Comparison of ENCODE assay signal across 2 cellular contexts in the genomic region with DNA sequence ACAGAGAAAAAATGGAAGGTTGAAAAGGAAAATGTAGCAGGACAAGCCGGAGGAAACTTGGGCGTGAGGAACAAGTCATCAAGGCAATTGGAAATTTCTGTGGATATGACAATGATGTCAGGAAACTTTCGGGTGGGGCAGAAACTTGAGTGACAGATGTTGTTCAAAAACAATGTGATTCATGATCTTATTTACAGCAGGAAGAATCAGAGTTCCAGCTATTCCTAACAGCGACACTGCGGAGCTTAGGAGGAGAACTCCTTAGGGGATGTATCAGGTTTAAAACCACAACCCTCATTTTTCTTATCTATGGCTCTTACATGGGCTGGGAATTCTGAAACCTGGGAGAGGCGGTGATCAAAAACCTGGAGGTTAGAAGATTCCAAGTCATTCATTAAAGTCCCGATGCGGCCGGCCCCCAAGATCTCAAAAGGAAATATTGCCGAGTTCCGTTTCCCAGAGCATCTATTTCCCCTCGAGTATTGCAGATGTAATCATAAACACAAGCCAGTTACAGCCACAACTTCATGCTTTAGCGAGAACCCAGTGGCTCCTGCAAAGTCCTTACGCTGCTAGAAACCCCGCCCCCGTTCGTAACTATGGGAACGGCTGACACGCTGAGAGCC.
TF ChIP-seq lines count a peak whose summit lies in the region.

No MANE protein-coding gene starts in this region.

TF ChIP-seq in HEK293, 187 proteins besides CTCF, POLR2A, EP300 and RAD21 (continued from another document and continues in another):
- TF ChIP-seq, protein P1, sequence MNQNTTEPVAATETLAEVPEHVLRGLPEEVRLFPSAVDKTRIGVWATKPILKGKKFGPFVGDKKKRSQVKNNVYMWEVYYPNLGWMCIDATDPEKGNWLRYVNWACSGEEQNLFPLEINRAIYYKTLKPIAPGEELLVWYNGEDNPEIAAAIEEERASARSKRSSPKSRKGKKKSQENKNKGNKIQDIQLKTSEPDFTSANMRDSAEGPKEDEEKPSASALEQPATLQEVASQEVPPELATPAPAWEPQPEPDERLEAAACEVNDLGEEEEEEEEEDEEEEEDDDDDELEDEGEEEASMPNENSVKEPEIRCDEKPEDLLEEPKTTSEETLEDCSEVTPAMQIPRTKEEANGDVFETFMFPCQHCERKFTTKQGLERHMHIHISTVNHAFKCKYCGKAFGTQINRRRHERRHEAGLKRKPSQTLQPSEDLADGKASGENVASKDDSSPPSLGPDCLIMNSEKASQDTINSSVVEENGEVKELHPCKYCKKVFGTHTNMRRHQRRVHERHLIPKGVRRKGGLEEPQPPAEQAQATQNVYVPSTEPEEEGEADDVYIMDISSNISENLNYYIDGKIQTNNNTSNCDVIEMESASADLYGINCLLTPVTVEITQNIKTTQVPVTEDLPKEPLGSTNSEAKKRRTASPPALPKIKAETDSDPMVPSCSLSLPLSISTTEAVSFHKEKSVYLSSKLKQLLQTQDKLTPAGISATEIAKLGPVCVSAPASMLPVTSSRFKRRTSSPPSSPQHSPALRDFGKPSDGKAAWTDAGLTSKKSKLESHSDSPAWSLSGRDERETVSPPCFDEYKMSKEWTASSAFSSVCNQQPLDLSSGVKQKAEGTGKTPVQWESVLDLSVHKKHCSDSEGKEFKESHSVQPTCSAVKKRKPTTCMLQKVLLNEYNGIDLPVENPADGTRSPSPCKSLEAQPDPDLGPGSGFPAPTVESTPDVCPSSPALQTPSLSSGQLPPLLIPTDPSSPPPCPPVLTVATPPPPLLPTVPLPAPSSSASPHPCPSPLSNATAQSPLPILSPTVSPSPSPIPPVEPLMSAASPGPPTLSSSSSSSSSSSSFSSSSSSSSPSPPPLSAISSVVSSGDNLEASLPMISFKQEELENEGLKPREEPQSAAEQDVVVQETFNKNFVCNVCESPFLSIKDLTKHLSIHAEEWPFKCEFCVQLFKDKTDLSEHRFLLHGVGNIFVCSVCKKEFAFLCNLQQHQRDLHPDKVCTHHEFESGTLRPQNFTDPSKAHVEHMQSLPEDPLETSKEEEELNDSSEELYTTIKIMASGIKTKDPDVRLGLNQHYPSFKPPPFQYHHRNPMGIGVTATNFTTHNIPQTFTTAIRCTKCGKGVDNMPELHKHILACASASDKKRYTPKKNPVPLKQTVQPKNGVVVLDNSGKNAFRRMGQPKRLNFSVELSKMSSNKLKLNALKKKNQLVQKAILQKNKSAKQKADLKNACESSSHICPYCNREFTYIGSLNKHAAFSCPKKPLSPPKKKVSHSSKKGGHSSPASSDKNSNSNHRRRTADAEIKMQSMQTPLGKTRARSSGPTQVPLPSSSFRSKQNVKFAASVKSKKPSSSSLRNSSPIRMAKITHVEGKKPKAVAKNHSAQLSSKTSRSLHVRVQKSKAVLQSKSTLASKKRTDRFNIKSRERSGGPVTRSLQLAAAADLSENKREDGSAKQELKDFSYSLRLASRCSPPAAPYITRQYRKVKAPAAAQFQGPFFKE (tag by site-specific recombination; IDR thresholded peaks at IDR 0.05; ENCODE audit: borderline replicate concordance), result no peak
- TF ChIP-seq, protein P2, sequence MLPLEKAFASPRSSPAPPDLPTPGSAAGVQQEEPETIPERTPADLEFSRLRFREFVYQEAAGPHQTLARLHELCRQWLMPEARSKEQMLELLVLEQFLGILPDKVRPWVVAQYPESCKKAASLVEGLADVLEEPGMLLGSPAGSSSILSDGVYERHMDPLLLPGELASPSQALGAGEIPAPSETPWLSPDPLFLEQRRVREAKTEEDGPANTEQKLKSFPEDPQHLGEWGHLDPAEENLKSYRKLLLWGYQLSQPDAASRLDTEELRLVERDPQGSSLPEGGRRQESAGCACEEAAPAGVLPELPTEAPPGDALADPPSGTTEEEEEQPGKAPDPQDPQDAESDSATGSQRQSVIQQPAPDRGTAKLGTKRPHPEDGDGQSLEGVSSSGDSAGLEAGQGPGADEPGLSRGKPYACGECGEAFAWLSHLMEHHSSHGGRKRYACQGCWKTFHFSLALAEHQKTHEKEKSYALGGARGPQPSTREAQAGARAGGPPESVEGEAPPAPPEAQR (tag by site-specific recombination; IDR thresholded peaks at IDR 0.05), result no peak
- TF ChIP-seq, protein P3, sequence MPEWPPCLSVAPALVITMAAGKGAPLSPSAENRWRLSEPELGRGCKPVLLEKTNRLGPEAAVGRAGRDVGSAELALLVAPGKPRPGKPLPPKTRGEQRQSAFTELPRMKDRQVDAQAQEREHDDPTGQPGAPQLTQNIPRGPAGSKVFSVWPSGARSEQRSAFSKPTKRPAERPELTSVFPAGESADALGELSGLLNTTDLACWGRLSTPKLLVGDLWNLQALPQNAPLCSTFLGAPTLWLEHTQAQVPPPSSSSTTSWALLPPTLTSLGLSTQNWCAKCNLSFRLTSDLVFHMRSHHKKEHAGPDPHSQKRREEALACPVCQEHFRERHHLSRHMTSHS (tag by site-specific recombination; IDR thresholded peaks at IDR 0.05), result no peak
- TF ChIP-seq ZNF146 (tag by site-specific recombination; IDR thresholded peaks at IDR 0.05), result no peak
- TF ChIP-seq SP7 (tag by site-specific recombination; IDR thresholded peaks at IDR 0.05), result no peak
- TF ChIP-seq BCL11B (tag by site-specific recombination; IDR thresholded peaks at IDR 0.05; ENCODE audit: low read depth), result no peak
- TF ChIP-seq ZBTB21 (tag by site-specific recombination; IDR thresholded peaks at IDR 0.05), result no peak
- TF ChIP-seq, protein P4, sequence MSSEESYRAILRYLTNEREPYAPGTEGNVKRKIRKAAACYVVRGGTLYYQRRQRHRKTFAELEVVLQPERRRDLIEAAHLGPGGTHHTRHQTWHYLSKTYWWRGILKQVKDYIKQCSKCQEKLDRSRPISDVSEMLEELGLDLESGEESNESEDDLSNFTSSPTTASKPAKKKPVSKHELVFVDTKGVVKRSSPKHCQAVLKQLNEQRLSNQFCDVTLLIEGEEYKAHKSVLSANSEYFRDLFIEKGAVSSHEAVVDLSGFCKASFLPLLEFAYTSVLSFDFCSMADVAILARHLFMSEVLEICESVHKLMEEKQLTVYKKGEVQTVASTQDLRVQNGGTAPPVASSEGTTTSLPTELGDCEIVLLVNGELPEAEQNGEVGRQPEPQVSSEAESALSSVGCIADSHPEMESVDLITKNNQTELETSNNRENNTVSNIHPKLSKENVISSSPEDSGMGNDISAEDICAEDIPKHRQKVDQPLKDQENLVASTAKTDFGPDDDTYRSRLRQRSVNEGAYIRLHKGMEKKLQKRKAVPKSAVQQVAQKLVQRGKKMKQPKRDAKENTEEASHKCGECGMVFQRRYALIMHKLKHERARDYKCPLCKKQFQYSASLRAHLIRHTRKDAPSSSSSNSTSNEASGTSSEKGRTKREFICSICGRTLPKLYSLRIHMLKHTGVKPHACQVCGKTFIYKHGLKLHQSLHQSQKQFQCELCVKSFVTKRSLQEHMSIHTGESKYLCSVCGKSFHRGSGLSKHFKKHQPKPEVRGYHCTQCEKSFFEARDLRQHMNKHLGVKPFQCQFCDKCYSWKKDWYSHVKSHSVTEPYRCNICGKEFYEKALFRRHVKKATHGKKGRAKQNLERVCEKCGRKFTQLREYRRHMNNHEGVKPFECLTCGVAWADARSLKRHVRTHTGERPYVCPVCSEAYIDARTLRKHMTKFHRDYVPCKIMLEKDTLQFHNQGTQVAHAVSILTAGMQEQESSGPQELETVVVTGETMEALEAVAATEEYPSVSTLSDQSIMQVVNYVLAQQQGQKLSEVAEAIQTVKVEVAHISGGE (tag by site-specific recombination; conservative IDR thresholded peaks at IDR 0.05; ENCODE audit: low read depth), result no peak; the same call in 1 of the 2 replicates
- no peak for TF ChIP-seq ZNF670 (tag by site-specific recombination; IDR thresholded peaks at IDR 0.05; ENCODE audit: low read depth)
- no peak for TF ChIP-seq ZBTB20 (tag by site-specific recombination; IDR thresholded peaks at IDR 0.05)
- no peak for TF ChIP-seq ZNF366 (tag by site-specific recombination; conservative IDR thresholded peaks at IDR 0.05)

TF ChIP-seq in WTC11, 78 proteins besides CTCF, POLR2A, EP300 and RAD21 (continued from another document):
- TF ChIP-seq, protein P5, sequence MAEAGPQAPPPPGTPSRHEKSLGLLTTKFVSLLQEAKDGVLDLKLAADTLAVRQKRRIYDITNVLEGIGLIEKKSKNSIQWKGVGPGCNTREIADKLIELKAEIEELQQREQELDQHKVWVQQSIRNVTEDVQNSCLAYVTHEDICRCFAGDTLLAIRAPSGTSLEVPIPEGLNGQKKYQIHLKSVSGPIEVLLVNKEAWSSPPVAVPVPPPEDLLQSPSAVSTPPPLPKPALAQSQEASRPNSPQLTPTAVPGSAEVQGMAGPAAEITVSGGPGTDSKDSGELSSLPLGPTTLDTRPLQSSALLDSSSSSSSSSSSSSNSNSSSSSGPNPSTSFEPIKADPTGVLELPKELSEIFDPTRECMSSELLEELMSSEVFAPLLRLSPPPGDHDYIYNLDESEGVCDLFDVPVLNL (CRISPR knock-in tag; IDR thresholded peaks at IDR 0.05; ENCODE audit: borderline replicate concordance, low read depth), result no peak
- no peak for TF ChIP-seq TEAD1 (CRISPR knock-in tag; IDR thresholded peaks at IDR 0.05)
- TF ChIP-seq, protein P6, sequence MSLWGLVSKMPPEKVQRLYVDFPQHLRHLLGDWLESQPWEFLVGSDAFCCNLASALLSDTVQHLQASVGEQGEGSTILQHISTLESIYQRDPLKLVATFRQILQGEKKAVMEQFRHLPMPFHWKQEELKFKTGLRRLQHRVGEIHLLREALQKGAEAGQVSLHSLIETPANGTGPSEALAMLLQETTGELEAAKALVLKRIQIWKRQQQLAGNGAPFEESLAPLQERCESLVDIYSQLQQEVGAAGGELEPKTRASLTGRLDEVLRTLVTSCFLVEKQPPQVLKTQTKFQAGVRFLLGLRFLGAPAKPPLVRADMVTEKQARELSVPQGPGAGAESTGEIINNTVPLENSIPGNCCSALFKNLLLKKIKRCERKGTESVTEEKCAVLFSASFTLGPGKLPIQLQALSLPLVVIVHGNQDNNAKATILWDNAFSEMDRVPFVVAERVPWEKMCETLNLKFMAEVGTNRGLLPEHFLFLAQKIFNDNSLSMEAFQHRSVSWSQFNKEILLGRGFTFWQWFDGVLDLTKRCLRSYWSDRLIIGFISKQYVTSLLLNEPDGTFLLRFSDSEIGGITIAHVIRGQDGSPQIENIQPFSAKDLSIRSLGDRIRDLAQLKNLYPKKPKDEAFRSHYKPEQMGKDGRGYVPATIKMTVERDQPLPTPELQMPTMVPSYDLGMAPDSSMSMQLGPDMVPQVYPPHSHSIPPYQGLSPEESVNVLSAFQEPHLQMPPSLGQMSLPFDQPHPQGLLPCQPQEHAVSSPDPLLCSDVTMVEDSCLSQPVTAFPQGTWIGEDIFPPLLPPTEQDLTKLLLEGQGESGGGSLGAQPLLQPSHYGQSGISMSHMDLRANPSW (CRISPR knock-in tag; conservative IDR thresholded peaks at IDR 0.05; ENCODE audit: low read depth), result no peak
- TF ChIP-seq, protein P7, sequence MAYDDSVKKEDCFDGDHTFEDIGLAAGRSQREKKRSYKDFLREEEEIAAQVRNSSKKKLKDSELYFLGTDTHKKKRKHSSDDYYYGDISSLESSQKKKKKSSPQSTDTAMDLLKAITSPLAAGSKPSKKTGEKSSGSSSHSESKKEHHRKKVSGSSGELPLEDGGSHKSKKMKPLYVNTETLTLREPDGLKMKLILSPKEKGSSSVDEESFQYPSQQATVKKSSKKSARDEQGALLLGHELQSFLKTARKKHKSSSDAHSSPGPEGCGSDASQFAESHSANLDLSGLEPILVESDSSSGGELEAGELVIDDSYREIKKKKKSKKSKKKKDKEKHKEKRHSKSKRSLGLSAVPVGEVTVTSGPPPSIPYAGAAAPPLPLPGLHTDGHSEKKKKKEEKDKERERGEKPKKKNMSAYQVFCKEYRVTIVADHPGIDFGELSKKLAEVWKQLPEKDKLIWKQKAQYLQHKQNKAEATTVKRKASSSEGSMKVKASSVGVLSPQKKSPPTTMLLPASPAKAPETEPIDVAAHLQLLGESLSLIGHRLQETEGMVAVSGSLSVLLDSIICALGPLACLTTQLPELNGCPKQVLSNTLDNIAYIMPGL (CRISPR knock-in tag; IDR thresholded peaks at IDR 0.05), result no peak
- TF ChIP-seq, protein P8, sequence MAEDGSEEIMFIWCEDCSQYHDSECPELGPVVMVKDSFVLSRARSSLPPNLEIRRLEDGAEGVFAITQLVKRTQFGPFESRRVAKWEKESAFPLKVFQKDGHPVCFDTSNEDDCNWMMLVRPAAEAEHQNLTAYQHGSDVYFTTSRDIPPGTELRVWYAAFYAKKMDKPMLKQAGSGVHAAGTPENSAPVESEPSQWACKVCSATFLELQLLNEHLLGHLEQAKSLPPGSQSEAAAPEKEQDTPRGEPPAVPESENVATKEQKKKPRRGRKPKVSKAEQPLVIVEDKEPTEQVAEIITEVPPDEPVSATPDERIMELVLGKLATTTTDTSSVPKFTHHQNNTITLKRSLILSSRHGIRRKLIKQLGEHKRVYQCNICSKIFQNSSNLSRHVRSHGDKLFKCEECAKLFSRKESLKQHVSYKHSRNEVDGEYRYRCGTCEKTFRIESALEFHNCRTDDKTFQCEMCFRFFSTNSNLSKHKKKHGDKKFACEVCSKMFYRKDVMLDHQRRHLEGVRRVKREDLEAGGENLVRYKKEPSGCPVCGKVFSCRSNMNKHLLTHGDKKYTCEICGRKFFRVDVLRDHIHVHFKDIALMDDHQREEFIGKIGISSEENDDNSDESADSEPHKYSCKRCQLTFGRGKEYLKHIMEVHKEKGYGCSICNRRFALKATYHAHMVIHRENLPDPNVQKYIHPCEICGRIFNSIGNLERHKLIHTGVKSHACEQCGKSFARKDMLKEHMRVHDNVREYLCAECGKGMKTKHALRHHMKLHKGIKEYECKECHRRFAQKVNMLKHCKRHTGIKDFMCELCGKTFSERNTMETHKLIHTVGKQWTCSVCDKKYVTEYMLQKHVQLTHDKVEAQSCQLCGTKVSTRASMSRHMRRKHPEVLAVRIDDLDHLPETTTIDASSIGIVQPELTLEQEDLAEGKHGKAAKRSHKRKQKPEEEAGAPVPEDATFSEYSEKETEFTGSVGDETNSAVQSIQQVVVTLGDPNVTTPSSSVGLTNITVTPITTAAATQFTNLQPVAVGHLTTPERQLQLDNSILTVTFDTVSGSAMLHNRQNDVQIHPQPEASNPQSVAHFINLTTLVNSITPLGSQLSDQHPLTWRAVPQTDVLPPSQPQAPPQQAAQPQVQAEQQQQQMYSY (CRISPR knock-in tag; IDR thresholded peaks at IDR 0.05), result no peak
